In the genomic region with DNA sequence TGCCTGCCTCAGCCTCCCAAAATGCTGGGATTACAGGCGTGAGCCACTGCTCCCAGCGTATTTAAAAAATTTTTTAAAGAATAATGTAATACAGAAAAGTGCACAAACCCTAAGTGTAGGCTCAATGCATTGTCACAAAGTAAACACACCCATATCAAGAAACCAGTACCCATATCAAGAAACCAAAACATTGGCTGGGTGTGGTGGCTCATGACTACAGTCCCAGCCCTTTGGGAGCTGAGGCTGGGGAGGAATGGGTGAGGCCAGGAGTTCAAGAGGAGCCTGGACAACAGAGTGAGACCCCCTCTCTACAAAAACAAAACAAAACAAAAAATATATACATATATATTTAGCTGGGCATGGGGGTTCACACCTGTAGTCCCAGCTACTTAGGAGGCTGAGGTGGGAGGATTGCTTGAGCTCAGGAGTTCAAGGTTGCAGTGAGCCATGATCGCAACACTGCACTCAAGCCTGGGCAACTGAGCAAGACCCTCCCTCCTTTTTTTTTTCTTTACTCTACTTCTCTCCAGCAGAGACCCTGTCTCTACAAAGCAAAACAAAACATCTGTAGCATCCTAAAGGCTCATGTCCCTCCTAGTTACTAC, we compare ENCODE assay signal across 1 cellular context.
A peak's percentile ranks its signal among the peaks of the same experiment; 100 is the strongest.
TF ChIP-seq lines count a peak whose summit lies in the region.

No MANE protein-coding gene starts in this region.

TF ChIP-seq in K562, 482 proteins besides CTCF, POLR2A, EP300 and RAD21:
- 0 out of 2 replicates have a peak, but pooled peaks have one; percentile 10 for TF ChIP-seq ZNF121 (CRISPR knock-in tag; conservative IDR thresholded peaks at IDR 0.05)
- peak; percentile 10; the same call in 1 of the 2 replicates for TF ChIP-seq BCOR (IDR thresholded peaks at IDR 0.05)
- TF ChIP-seq, protein P1, sequence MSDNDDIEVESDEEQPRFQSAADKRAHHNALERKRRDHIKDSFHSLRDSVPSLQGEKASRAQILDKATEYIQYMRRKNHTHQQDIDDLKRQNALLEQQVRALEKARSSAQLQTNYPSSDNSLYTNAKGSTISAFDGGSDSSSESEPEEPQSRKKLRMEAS (CRISPR knock-in tag; IDR thresholded peaks at IDR 0.05), result no peak
- TF ChIP-seq NR2F6 (CRISPR knock-in tag; IDR thresholded peaks at IDR 0.05), result no peak
- TF ChIP-seq RBM25 (IDR thresholded peaks at IDR 0.05; ENCODE audit: low read depth, low read length, severe bottlenecking), result peak; percentile 12
- TF ChIP-seq CHD1 (IDR thresholded peaks at IDR 0.05; ENCODE audit: low read length), result no peak
- TF ChIP-seq ZNF408 (CRISPR knock-in tag; IDR thresholded peaks at IDR 0.05; ENCODE audit: low read depth), result no peak
